19 cellular contexts compared by ENCODE assay signal in genomic region chr12:124831590-124831989, GRCh38.
"Had no signal": no experiment of that assay in that cellular context is flagged by ENCODE, and none has a peak within 500 bp of the region (broad histone marks: within the 10 kb centered on the region; RNA-seq: fewer than 3 reads in every experiment).

No MANE protein-coding gene starts in this region.

- ATAC-seq: esophagus mucosa; stimulated activated memory B cell treated with anti-CD40 and anti-IgM and Interleukin-4, amounts not matched to agents 10 μg/mL and 1 μg/mL and 100 μg/mL, for 72 hours had no signal

- H3K27ac ChIP-seq: left ventricle myocardium inferior, sigmoid colon, stomach, suprapubic skin, tibial nerve had no signal

- H3K27me3 ChIP-seq: sigmoid colon, stomach, suprapubic skin, tibial nerve had no signal

- H3K4me3 ChIP-seq: left ventricle myocardium inferior, sigmoid colon, smooth muscle cell, stomach, suprapubic skin, tibial nerve had no signal

- H3K9me3 ChIP-seq: sigmoid colon, stomach, suprapubic skin, tibial nerve had no signal

- DNase-seq: activated CD4-positive, alpha-beta T cell treated with anti-CD3 and anti-CD28 coated beads, Interleukin-2, amount 10 ng/mL, durations not matched to agents 7 days and 5 days; activated CD4-positive, CD25-positive, alpha-beta regulatory T cell treated with anti-CD3 and anti-CD28 coated beads, Interleukin-2, amount 50 U/mL, for 72 hours; activated effector memory CD4-positive, alpha-beta T cell treated with Interleukin-2 at 50 U/mL for 16 hours; activated naive CD4-positive, alpha-beta T cell treated with anti-CD3 and anti-CD28 coated beads for 36 hours; activated T-cell treated with anti-CD3 and anti-CD28 coated beads, Interleukin-2, amount 50 U/mL, for 24 hours; effector CD4-positive, alpha-beta T cell; foreskin melanocyte; kidney glomerular epithelial cell; left ventricle myocardium inferior; sigmoid colon; stimulated activated CD4-positive, alpha-beta T cell treated with anti-CD3 and anti-CD28 coated beads, Interleukin-15, amount 100 ng/mL, for 24 hours; stomach; SW 1271; T-helper 2 cell had no signal

- H3K36me3 ChIP-seq: left ventricle myocardium inferior, sigmoid colon, stomach, suprapubic skin, tibial nerve had no signal

- H3K4me2 ChIP-seq: smooth muscle cell had no signal
